In the genomic region with DNA sequence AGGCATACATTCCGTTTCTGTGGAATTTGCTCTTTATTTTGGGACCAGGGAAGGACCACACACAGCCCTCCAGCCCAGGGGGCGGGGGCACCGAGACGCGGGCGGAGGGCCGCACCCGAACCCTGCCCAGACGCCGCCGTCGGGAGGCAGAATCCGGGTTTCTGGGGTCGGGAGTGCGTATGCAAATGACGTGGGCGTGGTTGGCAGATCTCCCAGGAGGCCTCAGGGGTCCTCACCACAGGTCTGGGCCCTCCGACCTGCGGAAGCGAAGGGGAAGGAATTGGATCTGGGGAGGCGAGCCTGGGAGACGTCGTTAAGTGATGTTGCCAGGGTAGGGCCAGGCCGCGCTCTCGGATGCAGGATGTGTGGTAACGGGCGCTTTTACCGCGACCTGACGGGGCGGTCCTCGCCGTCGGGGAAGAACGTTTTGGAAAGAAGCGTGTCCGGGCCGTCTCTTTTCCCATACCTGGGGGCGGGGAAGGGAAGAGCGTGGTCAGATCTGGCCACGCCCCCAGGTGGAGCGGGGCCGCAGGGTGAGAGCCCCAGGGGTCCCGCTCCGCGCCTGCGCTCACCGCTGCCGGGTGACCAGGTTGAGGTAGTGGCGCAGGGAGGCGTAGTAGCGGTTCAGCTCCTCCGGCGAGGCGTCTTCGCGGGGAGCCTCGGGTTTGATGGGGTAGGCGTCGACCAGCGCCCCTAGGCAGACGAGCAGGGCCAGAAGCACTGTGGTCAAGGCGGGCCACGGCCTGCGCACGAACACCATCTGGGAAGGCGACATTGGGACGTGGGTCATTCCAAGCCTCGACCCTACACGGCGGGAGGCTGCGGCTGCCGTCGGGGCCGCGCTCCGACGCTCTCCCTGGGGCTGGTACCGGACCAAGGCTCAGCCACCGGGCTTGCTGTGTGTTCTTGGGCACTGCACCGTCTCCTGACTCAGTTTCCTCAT, we compare ENCODE assay signal across 1 cellular context.
A peak's percentile ranks its signal among the peaks of the same experiment; 100 is the strongest.
TF ChIP-seq lines count a peak whose summit lies in the region.

No MANE protein-coding gene starts in this region.

TF ChIP-seq in HepG2, 621 proteins besides CTCF, POLR2A, EP300 and RAD21 (continued from another document and continues in another):
- TF ChIP-seq SNAPC4 (CRISPR knock-in tag; IDR thresholded peaks at IDR 0.05): peak; percentile 89; the same call in 1 of the 2 replicates
- no peak for TF ChIP-seq RFX5 (IDR thresholded peaks at IDR 0.05; ENCODE audit: low read depth, low read length)
- TF ChIP-seq FOXK2 (IDR thresholded peaks at IDR 0.05): no peak
- TF ChIP-seq, protein P1, sequence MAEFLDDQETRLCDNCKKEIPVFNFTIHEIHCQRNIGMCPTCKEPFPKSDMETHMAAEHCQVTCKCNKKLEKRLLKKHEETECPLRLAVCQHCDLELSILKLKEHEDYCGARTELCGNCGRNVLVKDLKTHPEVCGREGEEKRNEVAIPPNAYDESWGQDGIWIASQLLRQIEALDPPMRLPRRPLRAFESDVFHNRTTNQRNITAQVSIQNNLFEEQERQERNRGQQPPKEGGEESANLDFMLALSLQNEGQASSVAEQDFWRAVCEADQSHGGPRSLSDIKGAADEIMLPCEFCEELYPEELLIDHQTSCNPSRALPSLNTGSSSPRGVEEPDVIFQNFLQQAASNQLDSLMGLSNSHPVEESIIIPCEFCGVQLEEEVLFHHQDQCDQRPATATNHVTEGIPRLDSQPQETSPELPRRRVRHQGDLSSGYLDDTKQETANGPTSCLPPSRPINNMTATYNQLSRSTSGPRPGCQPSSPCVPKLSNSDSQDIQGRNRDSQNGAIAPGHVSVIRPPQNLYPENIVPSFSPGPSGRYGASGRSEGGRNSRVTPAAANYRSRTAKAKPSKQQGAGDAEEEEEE (CRISPR knock-in tag; IDR thresholded peaks at IDR 0.05; ENCODE audit: borderline replicate concordance): no peak
- TF ChIP-seq KDM5B (CRISPR knock-in tag; IDR thresholded peaks at IDR 0.05; ENCODE audit: borderline replicate concordance): 0 out of 2 replicates have a peak, but pooled peaks have one; percentile 25
- TF ChIP-seq, protein P2, sequence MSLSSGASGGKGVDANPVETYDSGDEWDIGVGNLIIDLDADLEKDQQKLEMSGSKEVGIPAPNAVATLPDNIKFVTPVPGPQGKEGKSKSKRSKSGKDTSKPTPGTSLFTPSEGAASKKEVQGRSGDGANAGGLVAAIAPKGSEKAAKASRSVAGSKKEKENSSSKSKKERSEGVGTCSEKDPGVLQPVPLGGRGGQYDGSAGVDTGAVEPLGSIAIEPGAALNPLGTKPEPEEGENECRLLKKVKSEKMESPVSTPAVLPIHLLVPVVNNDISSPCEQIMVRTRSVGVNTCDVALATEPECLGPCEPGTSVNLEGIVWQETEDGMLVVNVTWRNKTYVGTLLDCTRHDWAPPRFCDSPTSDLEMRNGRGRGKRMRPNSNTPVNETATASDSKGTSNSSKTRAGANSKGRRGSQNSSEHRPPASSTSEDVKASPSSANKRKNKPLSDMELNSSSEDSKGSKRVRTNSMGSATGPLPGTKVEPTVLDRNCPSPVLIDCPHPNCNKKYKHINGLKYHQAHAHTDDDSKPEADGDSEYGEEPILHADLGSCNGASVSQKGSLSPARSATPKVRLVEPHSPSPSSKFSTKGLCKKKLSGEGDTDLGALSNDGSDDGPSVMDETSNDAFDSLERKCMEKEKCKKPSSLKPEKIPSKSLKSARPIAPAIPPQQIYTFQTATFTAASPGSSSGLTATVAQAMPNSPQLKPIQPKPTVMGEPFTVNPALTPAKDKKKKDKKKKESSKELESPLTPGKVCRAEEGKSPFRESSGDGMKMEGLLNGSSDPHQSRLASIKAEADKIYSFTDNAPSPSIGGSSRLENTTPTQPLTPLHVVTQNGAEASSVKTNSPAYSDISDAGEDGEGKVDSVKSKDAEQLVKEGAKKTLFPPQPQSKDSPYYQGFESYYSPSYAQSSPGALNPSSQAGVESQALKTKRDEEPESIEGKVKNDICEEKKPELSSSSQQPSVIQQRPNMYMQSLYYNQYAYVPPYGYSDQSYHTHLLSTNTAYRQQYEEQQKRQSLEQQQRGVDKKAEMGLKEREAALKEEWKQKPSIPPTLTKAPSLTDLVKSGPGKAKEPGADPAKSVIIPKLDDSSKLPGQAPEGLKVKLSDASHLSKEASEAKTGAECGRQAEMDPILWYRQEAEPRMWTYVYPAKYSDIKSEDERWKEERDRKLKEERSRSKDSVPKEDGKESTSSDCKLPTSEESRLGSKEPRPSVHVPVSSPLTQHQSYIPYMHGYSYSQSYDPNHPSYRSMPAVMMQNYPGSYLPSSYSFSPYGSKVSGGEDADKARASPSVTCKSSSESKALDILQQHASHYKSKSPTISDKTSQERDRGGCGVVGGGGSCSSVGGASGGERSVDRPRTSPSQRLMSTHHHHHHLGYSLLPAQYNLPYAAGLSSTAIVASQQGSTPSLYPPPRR (CRISPR knock-in tag; IDR thresholded peaks at IDR 0.05; ENCODE audit: borderline replicate concordance): no peak
- no peak for TF ChIP-seq TCF7 (IDR thresholded peaks at IDR 0.05; ENCODE audit: low read depth)
- TF ChIP-seq ZNF615 (CRISPR knock-in tag; IDR thresholded peaks at IDR 0.05; ENCODE audit: borderline replicate concordance): no peak
- TF ChIP-seq KDM6A (CRISPR knock-in tag; IDR thresholded peaks at IDR 0.05; ENCODE audit: low read depth): no peak
- TF ChIP-seq ZNF484 (CRISPR knock-in tag; IDR thresholded peaks at IDR 0.05; ENCODE audit: borderline replicate concordance, low read depth): no peak
- TF ChIP-seq ZNF816 (CRISPR knock-in tag; IDR thresholded peaks at IDR 0.05; ENCODE audit: borderline replicate concordance): no peak
- TF ChIP-seq ZHX2 (IDR thresholded peaks at IDR 0.05; ENCODE audit: low read depth): no peak
- no peak for TF ChIP-seq ZHX2 (CRISPR knock-in tag; IDR thresholded peaks at IDR 0.05; ENCODE audit: borderline replicate concordance)
- TF ChIP-seq NFYC (CRISPR knock-in tag; IDR thresholded peaks at IDR 0.05): no peak
- TF ChIP-seq ZNF572 (CRISPR knock-in tag; IDR thresholded peaks at IDR 0.05): no peak
- peak; percentile 29 for TF ChIP-seq ZNF883 (CRISPR knock-in tag; IDR thresholded peaks at IDR 0.05; ENCODE audit: not compliant biosample characterization)
- no peak for TF ChIP-seq ZZZ3 (CRISPR knock-in tag; IDR thresholded peaks at IDR 0.05; ENCODE audit: borderline replicate concordance)
- no peak for TF ChIP-seq PPARG (CRISPR knock-in tag; conservative IDR thresholded peaks at IDR 0.05)
- TF ChIP-seq, protein P3, sequence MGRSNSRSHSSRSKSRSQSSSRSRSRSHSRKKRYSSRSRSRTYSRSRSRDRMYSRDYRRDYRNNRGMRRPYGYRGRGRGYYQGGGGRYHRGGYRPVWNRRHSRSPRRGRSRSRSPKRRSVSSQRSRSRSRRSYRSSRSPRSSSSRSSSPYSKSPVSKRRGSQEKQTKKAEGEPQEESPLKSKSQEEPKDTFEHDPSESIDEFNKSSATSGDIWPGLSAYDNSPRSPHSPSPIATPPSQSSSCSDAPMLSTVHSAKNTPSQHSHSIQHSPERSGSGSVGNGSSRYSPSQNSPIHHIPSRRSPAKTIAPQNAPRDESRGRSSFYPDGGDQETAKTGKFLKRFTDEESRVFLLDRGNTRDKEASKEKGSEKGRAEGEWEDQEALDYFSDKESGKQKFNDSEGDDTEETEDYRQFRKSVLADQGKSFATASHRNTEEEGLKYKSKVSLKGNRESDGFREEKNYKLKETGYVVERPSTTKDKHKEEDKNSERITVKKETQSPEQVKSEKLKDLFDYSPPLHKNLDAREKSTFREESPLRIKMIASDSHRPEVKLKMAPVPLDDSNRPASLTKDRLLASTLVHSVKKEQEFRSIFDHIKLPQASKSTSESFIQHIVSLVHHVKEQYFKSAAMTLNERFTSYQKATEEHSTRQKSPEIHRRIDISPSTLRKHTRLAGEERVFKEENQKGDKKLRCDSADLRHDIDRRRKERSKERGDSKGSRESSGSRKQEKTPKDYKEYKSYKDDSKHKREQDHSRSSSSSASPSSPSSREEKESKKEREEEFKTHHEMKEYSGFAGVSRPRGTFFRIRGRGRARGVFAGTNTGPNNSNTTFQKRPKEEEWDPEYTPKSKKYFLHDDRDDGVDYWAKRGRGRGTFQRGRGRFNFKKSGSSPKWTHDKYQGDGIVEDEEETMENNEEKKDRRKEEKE (IDR thresholded peaks at IDR 0.05): no peak
- TF ChIP-seq ZFP91 (CRISPR knock-in tag; IDR thresholded peaks at IDR 0.05; ENCODE audit: borderline replicate concordance): peak; percentile 18; the same call in 1 of the 2 replicates
